Comparison of ENCODE assay signal across 1 cellular context in the genomic region with DNA sequence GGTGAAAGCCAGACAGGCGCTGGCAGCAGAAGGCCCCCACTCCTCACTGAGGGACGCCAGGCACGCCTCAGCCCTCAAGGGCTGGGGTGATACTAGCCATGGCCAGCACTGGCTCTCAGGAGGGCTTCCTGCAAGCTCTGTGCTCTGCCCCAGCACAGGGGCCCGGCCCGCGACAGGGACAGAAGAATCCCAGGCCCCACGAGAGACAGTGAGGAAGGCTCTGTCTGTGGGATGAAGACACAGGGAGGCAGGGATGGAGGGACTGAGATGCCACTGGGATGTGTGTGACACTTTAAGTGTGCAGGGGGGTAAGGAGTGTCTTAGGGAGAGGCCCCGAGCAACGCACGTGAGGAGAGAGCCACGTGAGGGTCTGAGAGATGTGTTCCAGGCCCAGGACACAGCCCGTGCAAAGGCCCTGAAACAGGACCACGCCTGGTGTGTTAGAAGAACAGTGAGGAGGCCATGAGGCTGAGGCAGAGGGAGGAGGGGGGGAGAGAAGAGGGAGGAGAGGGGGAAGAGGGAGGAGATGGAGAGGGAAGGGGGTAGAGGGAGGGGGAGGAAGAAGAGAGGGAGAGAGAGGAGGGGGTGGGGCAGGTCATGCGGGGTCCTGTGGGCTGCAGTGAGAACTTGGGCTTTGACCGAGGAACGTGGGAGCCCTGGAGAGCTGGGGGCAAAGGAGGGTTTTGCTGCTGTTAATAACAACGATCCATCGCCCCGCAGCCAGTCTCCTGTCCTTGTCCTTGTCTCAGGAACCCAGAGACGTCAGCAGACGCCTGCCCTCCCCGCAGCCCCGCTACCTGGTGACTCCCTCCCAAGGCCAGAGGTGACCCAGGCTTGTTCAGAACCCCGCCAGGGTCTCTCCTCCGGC.
TF ChIP-seq lines count a peak whose summit lies in the region.

No MANE protein-coding gene starts in this region.

TF ChIP-seq in HepG2, 621 proteins besides CTCF, POLR2A, EP300 and RAD21:
- TF ChIP-seq AGO2 (optimal IDR thresholded peaks at IDR 0.05; ENCODE audit: low read depth, low read length) (peak; percentile 3), HNRNPL (IDR thresholded peaks at IDR 0.05; ENCODE audit: low read depth, low read length) (0 out of 2 replicates have a peak, but pooled peaks have one; percentile 4), MXD4 (CRISPR knock-in tag; IDR thresholded peaks at IDR 0.05) (no peak), ZFAT (CRISPR knock-in tag; conservative IDR thresholded peaks at IDR 0.05) (no peak), RBM22 (optimal IDR thresholded peaks at IDR 0.05; ENCODE audit: low read length) (peak; percentile 71), AKAP8 (CRISPR knock-in tag; IDR thresholded peaks at IDR 0.05) (peak; percentile 1; the same call in 1 of the 2 replicates), PCBP2 (optimal IDR thresholded peaks at IDR 0.05; ENCODE audit: low read depth, low read length, poor library complexity, severe bottlenecking) (peak; percentile 24), MZF1 (CRISPR knock-in tag; IDR thresholded peaks at IDR 0.05; ENCODE audit: borderline replicate concordance) (no peak), MTF2 (CRISPR knock-in tag; IDR thresholded peaks at IDR 0.05; ENCODE audit: borderline replicate concordance) (no peak), POLR2G (IDR thresholded peaks at IDR 0.05; ENCODE audit: low read depth, low read length) (peak; percentile 45), GFI1 (CRISPR knock-in tag; IDR thresholded peaks at IDR 0.05; ENCODE audit: borderline replicate concordance) (no peak), NFE2L2 (IDR thresholded peaks at IDR 0.05; ENCODE audit: low read length) (no peak), HNRNPK (IDR thresholded peaks at IDR 0.05; ENCODE audit: low read depth, low read length, poor library complexity, severe bottlenecking) (peak; percentile 65), RBFOX2 (IDR thresholded peaks at IDR 0.05; ENCODE audit: low read depth, low read length) (peak; percentile 16; the same call in 1 of the 2 replicates), CCAR2 (optimal IDR thresholded peaks at IDR 0.05; ENCODE audit: low read depth, low read length) (peak; percentile 20)
- TF ChIP-seq, protein P1, sequence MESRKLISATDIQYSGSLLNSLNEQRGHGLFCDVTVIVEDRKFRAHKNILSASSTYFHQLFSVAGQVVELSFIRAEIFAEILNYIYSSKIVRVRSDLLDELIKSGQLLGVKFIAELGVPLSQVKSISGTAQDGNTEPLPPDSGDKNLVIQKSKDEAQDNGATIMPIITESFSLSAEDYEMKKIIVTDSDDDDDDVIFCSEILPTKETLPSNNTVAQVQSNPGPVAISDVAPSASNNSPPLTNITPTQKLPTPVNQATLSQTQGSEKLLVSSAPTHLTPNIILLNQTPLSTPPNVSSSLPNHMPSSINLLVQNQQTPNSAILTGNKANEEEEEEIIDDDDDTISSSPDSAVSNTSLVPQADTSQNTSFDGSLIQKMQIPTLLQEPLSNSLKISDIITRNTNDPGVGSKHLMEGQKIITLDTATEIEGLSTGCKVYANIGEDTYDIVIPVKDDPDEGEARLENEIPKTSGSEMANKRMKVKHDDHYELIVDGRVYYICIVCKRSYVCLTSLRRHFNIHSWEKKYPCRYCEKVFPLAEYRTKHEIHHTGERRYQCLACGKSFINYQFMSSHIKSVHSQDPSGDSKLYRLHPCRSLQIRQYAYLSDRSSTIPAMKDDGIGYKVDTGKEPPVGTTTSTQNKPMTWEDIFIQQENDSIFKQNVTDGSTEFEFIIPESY (CRISPR knock-in tag; IDR thresholded peaks at IDR 0.05): peak; percentile 44; the same call in 1 of the 2 replicates
